In the genomic region with DNA sequence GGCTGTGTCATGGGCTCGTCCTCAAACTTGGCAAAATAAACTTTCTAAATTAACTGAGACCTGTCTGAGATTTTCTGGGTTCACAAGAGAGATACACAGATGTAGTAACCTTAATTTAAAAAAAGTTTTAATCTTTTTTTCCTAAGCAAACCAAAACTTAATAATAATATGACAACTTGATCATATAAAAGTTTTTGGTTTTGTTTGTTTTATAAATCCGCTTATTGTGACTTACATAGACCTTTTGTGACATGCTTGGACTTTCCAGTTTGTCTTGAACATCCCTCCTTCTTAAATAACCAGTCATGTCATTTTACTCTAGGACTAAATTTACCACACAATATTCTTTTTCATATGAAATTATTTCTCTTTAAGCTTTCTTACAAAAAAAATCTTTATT, we compare ENCODE assay signal across 1 cellular context.
TF ChIP-seq lines count a peak whose summit lies in the region.

No MANE protein-coding gene starts in this region.

TF ChIP-seq in GM23338, 12 proteins besides CTCF, POLR2A, EP300 and RAD21 (continued from another document):
- TF ChIP-seq, protein P1, sequence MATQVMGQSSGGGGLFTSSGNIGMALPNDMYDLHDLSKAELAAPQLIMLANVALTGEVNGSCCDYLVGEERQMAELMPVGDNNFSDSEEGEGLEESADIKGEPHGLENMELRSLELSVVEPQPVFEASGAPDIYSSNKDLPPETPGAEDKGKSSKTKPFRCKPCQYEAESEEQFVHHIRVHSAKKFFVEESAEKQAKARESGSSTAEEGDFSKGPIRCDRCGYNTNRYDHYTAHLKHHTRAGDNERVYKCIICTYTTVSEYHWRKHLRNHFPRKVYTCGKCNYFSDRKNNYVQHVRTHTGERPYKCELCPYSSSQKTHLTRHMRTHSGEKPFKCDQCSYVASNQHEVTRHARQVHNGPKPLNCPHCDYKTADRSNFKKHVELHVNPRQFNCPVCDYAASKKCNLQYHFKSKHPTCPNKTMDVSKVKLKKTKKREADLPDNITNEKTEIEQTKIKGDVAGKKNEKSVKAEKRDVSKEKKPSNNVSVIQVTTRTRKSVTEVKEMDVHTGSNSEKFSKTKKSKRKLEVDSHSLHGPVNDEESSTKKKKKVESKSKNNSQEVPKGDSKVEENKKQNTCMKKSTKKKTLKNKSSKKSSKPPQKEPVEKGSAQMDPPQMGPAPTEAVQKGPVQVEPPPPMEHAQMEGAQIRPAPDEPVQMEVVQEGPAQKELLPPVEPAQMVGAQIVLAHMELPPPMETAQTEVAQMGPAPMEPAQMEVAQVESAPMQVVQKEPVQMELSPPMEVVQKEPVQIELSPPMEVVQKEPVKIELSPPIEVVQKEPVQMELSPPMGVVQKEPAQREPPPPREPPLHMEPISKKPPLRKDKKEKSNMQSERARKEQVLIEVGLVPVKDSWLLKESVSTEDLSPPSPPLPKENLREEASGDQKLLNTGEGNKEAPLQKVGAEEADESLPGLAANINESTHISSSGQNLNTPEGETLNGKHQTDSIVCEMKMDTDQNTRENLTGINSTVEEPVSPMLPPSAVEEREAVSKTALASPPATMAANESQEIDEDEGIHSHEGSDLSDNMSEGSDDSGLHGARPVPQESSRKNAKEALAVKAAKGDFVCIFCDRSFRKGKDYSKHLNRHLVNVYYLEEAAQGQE (IDR thresholded peaks at IDR 0.05; ENCODE audit: unreplicated experiment), result no peak
- TF ChIP-seq, protein P2, sequence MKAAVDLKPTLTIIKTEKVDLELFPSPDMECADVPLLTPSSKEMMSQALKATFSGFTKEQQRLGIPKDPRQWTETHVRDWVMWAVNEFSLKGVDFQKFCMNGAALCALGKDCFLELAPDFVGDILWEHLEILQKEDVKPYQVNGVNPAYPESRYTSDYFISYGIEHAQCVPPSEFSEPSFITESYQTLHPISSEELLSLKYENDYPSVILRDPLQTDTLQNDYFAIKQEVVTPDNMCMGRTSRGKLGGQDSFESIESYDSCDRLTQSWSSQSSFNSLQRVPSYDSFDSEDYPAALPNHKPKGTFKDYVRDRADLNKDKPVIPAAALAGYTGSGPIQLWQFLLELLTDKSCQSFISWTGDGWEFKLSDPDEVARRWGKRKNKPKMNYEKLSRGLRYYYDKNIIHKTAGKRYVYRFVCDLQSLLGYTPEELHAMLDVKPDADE (IDR thresholded peaks at IDR 0.05), result no peak
- no peak for TF ChIP-seq EZH2 (IDR thresholded peaks at IDR 0.05; ENCODE audit: low read depth, unreplicated experiment)
- TF ChIP-seq, protein P3, sequence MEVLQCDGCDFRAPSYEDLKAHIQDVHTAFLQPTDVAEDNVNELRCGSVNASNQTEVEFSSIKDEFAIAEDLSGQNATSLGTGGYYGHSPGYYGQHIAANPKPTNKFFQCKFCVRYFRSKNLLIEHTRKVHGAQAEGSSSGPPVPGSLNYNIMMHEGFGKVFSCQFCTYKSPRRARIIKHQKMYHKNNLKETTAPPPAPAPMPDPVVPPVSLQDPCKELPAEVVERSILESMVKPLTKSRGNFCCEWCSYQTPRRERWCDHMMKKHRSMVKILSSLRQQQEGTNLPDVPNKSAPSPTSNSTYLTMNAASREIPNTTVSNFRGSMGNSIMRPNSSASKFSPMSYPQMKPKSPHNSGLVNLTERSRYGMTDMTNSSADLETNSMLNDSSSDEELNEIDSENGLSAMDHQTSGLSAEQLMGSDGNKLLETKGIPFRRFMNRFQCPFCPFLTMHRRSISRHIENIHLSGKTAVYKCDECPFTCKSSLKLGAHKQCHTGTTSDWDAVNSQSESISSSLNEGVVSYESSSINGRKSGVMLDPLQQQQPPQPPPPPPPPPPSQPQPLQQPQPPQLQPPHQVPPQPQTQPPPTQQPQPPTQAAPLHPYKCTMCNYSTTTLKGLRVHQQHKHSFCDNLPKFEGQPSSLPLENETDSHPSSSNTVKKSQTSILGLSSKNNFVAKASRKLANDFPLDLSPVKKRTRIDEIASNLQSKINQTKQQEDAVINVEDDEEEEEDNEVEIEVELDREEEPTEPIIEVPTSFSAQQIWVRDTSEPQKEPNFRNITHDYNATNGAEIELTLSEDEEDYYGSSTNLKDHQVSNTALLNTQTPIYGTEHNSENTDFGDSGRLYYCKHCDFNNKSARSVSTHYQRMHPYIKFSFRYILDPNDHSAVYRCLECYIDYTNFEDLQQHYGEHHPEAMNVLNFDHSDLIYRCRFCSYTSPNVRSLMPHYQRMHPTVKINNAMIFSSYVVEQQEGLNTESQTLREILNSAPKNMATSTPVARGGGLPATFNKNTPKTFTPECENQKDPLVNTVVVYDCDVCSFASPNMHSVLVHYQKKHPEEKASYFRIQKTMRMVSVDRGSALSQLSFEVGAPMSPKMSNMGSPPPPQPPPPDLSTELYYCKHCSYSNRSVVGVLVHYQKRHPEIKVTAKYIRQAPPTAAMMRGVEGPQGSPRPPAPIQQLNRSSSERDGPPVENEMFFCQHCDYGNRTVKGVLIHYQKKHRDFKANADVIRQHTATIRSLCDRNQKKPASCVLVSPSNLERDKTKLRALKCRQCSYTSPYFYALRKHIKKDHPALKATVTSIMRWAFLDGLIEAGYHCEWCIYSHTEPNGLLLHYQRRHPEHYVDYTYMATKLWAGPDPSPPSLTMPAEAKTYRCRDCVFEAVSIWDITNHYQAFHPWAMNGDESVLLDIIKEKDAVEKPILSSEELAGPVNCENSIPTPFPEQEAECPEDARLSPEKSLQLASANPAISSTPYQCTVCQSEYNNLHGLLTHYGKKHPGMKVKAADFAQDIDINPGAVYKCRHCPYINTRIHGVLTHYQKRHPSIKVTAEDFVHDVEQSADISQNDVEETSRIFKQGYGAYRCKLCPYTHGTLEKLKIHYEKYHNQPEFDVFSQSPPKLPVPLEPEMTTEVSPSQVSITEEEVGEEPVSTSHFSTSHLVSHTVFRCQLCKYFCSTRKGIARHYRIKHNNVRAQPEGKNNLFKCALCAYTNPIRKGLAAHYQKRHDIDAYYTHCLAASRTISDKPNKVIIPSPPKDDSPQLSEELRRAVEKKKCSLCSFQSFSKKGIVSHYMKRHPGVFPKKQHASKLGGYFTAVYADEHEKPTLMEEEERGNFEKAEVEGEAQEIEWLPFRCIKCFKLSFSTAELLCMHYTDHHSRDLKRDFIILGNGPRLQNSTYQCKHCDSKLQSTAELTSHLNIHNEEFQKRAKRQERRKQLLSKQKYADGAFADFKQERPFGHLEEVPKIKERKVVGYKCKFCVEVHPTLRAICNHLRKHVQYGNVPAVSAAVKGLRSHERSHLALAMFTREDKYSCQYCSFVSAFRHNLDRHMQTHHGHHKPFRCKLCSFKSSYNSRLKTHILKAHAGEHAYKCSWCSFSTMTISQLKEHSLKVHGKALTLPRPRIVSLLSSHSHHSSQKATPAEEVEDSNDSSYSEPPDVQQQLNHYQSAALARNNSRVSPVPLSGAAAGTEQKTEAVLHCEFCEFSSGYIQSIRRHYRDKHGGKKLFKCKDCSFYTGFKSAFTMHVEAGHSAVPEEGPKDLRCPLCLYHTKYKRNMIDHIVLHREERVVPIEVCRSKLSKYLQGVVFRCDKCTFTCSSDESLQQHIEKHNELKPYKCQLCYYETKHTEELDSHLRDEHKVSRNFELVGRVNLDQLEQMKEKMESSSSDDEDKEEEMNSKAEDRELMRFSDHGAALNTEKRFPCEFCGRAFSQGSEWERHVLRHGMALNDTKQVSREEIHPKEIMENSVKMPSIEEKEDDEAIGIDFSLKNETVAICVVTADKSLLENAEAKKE (CRISPR knock-in tag; IDR thresholded peaks at IDR 0.05), result no peak
- no peak for TF ChIP-seq ZNF114 (CRISPR knock-in tag; IDR thresholded peaks at IDR 0.05)
TF ChIP-seq in GM23338: peak in this region for 0.
